Comparison of ENCODE assay signal across 1 cellular context in the genomic region with DNA sequence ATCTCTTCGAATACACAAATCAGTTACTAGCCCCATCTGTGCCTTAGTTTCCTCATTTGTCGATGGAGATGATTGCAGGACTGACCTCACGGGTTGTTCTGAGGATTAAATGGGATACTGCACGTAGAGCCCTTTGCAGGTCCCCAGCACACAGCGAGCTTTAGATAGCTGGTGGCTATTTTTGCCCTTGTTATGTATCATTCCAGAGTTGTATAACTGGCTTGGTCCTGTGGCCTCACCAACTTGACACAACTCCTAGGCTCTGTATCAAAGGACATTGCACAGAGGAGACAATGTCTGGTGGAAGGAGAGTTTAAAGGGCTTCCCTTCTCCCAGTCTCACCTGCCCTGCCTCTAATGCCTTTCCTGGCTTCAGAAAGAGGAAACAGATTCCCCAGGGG.
A peak's percentile ranks its signal among the peaks of the same experiment; 100 is the strongest.
TF ChIP-seq lines count a peak whose summit lies in the region.

No MANE protein-coding gene starts in this region.

TF ChIP-seq in HepG2, 621 proteins besides CTCF, POLR2A, EP300 and RAD21:
- no peak for TF ChIP-seq POGZ (CRISPR knock-in tag; IDR thresholded peaks at IDR 0.05)
- peak; percentile 17 for TF ChIP-seq TEAD3 (CRISPR knock-in tag; optimal IDR thresholded peaks at IDR 0.05; ENCODE audit: borderline replicate concordance)
- TF ChIP-seq ZNF512 (CRISPR knock-in tag; IDR thresholded peaks at IDR 0.05), result no peak
- TF ChIP-seq SYNCRIP (IDR thresholded peaks at IDR 0.05; ENCODE audit: insufficient read depth, low read depth, low read length), result no peak
- TF ChIP-seq FOXA1 (IDR thresholded peaks at IDR 0.05), result no peak
- no peak for TF ChIP-seq FOXA1 (CRISPR knock-in tag; IDR thresholded peaks at IDR 0.05)
- TF ChIP-seq ZKSCAN1 (IDR thresholded peaks at IDR 0.05; ENCODE audit: low read length), result no peak
- no peak for TF ChIP-seq TFAP4 (IDR thresholded peaks at IDR 0.05; ENCODE audit: borderline replicate concordance, low read depth)
